ENCODE assay signal across 8 cellular contexts in genomic region chr7:116588641-116589594, GRCh38.
A peak's percentile ranks its signal among the peaks of the same experiment; 100 is the strongest.
DNase-seq lines count a peak whose midpoint lies in the region; ATAC-seq and TF ChIP-seq lines count a peak whose summit lies in the region.

No MANE protein-coding gene starts in this region.

- no peak for TF ChIP-seq POLR2A in breast epithelium (IDR thresholded peaks at IDR 0.05)
- TF ChIP-seq POLR2A in uterus (IDR thresholded peaks at IDR 0.05) = no peak

- H3K27me3 ChIP-seq in breast epithelium (no peaks in the 10 kb centered on the region), uterus (no peaks in the 10 kb centered on the region)

- H3K36me3 ChIP-seq in breast epithelium (no peaks in the 10 kb centered on the region), uterus (no peaks in the 10 kb centered on the region)

- DNase-seq in NCI-H2081 (lab: John Stamatoyannopoulos, UW) (peak; percentile 62 to 64), NCI-H2081 treated with DMSO at 0.1 percent for 48 hours (lab: John Stamatoyannopoulos, UW) (no peak), NCI-H774 (lab: John Stamatoyannopoulos, UW) (peak; percentile 40), breast epithelium (ENCODE audit: low spot score in 2 of 2) (no peak), left lobe of liver (ENCODE audit: low spot score) (no peak), uterus (no peak)

- TF ChIP-seq CTCF in breast epithelium (IDR thresholded peaks at IDR 0.05) (peak; percentile 73 to 81 (median 79)), uterus (IDR thresholded peaks at IDR 0.05) (peak; percentile 65 to 86 (median 78))

- ATAC-seq in HG02870 (IDR thresholded peaks at IDR 0.05; ENCODE audit: unreplicated experiment) (peak; percentile 36), left lobe of liver (peak; percentile 70), HG02884 (IDR thresholded peaks at IDR 0.05; ENCODE audit: unreplicated experiment) (no peak)

- H3K27ac ChIP-seq in breast epithelium = peak overlapping the region; percentile 46 to 53
- peak overlapping the region; percentile 15 to 57 for H3K27ac ChIP-seq in uterus

- intact Hi-C loops in breast epithelium (cut with DNase I; ENCODE audit: low total_unique reads) (loop anchor here (10.0 kb wide), 3 partner anchors 64 to 414 kb away; partner anchors contain the start of gene CAV1), uterus (cut with DNase I; ENCODE audit: low total_unique reads) (loop anchor here (5.0 to 10.0 kb wide), 2 partner anchors 64 to 332 kb away; partner anchors contain the start of gene CAV1)

- H3K9me3 ChIP-seq in breast epithelium (no peaks in the 10 kb centered on the region), uterus (no peaks in the 10 kb centered on the region)

- H3K4me1 ChIP-seq in breast epithelium (peaks cover 0 to 4% of the 10 kb centered on the region in 2 donors), uterus (no peaks in the 10 kb centered on the region)

- H3K4me3 ChIP-seq in breast epithelium (no peak overlapping the region), uterus (no peak overlapping the region)

Comparison
In these comparisons a context has a peak if more than half of its experiments do, and no peak if none do; other contexts are left out.
1. DNase-seq: peak in NCI-H2081 (2 of 2) and NCI-H774 (single experiment); none in NCI-H2081 treated with DMSO at 0.1 percent for 48 hours (single experiment), breast epithelium (0 of 2), left lobe of liver (single experiment) and uterus (0 of 2).